1 cellular context compared by ENCODE assay signal in the genomic region with DNA sequence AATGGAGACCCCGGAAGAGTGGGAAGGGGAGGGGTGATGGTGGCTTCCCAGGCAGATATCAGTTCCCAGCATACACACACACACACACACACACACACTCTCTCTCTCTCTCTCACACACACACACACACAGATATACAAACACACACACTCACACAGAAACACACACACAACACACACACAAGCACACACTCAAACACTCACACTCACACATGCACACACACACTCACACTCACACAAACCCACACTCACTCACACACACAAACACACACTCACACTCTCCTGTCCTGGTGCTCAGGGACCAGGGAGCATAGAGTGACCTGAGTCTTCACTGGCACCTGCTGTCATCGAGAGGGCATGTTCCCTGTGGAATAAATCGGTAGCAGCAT.
TF ChIP-seq lines count a peak whose summit lies in the region.

No MANE protein-coding gene starts in this region.

TF ChIP-seq in HepG2, 621 proteins besides CTCF, POLR2A, EP300 and RAD21:
- TF ChIP-seq, protein P1, sequence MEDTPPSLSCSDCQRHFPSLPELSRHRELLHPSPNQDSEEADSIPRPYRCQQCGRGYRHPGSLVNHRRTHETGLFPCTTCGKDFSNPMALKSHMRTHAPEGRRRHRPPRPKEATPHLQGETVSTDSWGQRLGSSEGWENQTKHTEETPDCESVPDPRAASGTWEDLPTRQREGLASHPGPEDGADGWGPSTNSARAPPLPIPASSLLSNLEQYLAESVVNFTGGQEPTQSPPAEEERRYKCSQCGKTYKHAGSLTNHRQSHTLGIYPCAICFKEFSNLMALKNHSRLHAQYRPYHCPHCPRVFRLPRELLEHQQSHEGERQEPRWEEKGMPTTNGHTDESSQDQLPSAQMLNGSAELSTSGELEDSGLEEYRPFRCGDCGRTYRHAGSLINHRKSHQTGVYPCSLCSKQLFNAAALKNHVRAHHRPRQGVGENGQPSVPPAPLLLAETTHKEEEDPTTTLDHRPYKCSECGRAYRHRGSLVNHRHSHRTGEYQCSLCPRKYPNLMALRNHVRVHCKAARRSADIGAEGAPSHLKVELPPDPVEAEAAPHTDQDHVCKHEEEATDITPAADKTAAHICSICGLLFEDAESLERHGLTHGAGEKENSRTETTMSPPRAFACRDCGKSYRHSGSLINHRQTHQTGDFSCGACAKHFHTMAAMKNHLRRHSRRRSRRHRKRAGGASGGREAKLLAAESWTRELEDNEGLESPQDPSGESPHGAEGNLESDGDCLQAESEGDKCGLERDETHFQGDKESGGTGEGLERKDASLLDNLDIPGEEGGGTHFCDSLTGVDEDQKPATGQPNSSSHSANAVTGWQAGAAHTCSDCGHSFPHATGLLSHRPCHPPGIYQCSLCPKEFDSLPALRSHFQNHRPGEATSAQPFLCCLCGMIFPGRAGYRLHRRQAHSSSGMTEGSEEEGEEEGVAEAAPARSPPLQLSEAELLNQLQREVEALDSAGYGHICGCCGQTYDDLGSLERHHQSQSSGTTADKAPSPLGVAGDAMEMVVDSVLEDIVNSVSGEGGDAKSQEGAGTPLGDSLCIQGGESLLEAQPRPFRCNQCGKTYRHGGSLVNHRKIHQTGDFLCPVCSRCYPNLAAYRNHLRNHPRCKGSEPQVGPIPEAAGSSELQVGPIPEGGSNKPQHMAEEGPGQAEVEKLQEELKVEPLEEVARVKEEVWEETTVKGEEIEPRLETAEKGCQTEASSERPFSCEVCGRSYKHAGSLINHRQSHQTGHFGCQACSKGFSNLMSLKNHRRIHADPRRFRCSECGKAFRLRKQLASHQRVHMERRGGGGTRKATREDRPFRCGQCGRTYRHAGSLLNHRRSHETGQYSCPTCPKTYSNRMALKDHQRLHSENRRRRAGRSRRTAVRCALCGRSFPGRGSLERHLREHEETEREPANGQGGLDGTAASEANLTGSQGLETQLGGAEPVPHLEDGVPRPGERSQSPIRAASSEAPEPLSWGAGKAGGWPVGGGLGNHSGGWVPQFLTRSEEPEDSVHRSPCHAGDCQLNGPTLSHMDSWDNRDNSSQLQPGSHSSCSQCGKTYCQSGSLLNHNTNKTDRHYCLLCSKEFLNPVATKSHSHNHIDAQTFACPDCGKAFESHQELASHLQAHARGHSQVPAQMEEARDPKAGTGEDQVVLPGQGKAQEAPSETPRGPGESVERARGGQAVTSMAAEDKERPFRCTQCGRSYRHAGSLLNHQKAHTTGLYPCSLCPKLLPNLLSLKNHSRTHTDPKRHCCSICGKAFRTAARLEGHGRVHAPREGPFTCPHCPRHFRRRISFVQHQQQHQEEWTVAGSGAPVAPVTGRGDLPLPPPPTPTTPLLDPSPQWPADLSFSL (CRISPR knock-in tag; IDR thresholded peaks at IDR 0.05) = peak; percentile 85; the same call in 1 of the 2 replicates
- TF ChIP-seq DPF2 (CRISPR knock-in tag; IDR thresholded peaks at IDR 0.05; ENCODE audit: borderline replicate concordance, low read depth) = no peak
- no peak for TF ChIP-seq ZFYVE20 (CRISPR knock-in tag; IDR thresholded peaks at IDR 0.05; ENCODE audit: borderline replicate concordance, low read depth)
